14 cellular contexts compared by ENCODE assay signal in genomic region chr5:88952996-88953643, GRCh38.
DNase-seq lines count a peak whose midpoint lies in the region; ATAC-seq and TF ChIP-seq lines count a peak whose summit lies in the region.
"Had no signal": no experiment of that assay in that cellular context is flagged by ENCODE, and none has a peak within 500 bp of the region (broad histone marks: within the 10 kb centered on the region; RNA-seq: fewer than 3 reads in every experiment).

No MANE protein-coding gene starts in this region.

- no peak overlapping the region for H3K18ac ChIP-seq in trophoblast cell (ENCODE audit: low read length)

- H3K4ac ChIP-seq in trophoblast cell (ENCODE audit: low read depth, low read length), result no peak overlapping the region

- H3K36me3 ChIP-seq in OCI-LY7 (ENCODE audit: insufficient read depth, low read length) (no peaks in the 10 kb centered on the region), trophoblast cell (ENCODE audit: control insufficient read depth in 1 of 2, insufficient read depth in 2 of 2, low read length in 2 of 2) (no peaks in the 10 kb centered on the region)
- H3K36me3 ChIP-seq: uterus had no signal

- intact Hi-C loops in OCI-LY7 (cut with micrococcal nuclease; ENCODE audit: unreplicated experiment), result no loop called here

- H4K12ac ChIP-seq in trophoblast cell (ENCODE audit: low read depth, low read length), result no peak overlapping the region

- no peak for TF ChIP-seq CTCF in OCI-LY7 (conservative IDR thresholded peaks at IDR 0.05; ENCODE audit: low read length)
- TF ChIP-seq CTCF in chondrocyte (IDR thresholded peaks at IDR 0.05), result no peak

- no CpG with 5 or more reads among the region's 5 CpGs for WGBS in trophoblast cell (ENCODE audit: extremely low coverage, insufficient coverage, insufficient read length)

- no peak overlapping the region for H2BK12ac ChIP-seq in trophoblast cell (ENCODE audit: low read length)

- H4K20me1 ChIP-seq in OCI-LY7 (ENCODE audit: insufficient read depth, low read length), result no peaks in the 10 kb centered on the region

- H3K4me2 ChIP-seq in OCI-LY7 (ENCODE audit: low read length) (peak overlapping the region; percentile 16; the same call in 1 of the 2 replicates), trophoblast cell (ENCODE audit: low read length) (no peak overlapping the region)

- H3K9me2 ChIP-seq in OCI-LY7 (ENCODE audit: insufficient read depth, low read length), result no peaks in the 10 kb centered on the region

- peaks cover 13% of the 10 kb centered on the region for H3K4me1 ChIP-seq in OCI-LY7 (ENCODE audit: insufficient read depth, low read length, poor library complexity, severe bottlenecking)
- H3K4me1 ChIP-seq in trophoblast cell (ENCODE audit: control insufficient read depth in 1 of 2, insufficient read depth in 2 of 2, low read length in 2 of 2), result no peaks in the 10 kb centered on the region
- H3K4me1 ChIP-seq: uterus had no signal

- DNase-seq in NCI-H146 (lab: John Stamatoyannopoulos, UW) (peak; percentile 64), OCI-LY7 (ENCODE audit: low spot score) (peak; percentile 3), NCI-H774 (lab: John Stamatoyannopoulos, UW) (no peak), trophoblast cell (no peak), chondrocyte (ENCODE audit: low spot score) (no peak)
- DNase-seq in stimulated activated naive B cell treated with anti-CD40 and anti-IgM and Interleukin-4, amounts not matched to agents 10 μg/mL and 1 μg/mL and 100 μg/mL, for 72 hours, result no peak
- DNase-seq: activated CD4-positive, alpha-beta T cell treated with anti-CD3 and anti-CD28 coated beads, Interleukin-2, amount 50 U/mL, for 1 hour; activated T-cell treated with anti-CD3 and anti-CD28 coated beads, Interleukin-2, amount 50 U/mL, for 48 hours; C1 segment of cervical spinal cord; naive thymus-derived CD4-positive, alpha-beta T cell; T-helper 9 cell; uterus had no signal

- H3K4me3 ChIP-seq in OCI-LY7 (ENCODE audit: low read depth, low read length, poor library complexity, severe bottlenecking) (no peak overlapping the region), trophoblast cell (ENCODE audit: low read depth, low read length) (no peak overlapping the region)
- H3K4me3 ChIP-seq: K562, uterus had no signal

- H3K9ac ChIP-seq in trophoblast cell (ENCODE audit: low read length), result no peak overlapping the region

- H2AK5ac ChIP-seq in trophoblast cell (ENCODE audit: low read length), result no peak overlapping the region

- no peak overlapping the region for H2BK5ac ChIP-seq in trophoblast cell (ENCODE audit: low read depth, low read length, poor library complexity)

- no peak overlapping the region for H3K27ac ChIP-seq in OCI-LY7 (ENCODE audit: low read depth, low read length, poor library complexity, severe bottlenecking)
- no peak overlapping the region for H3K27ac ChIP-seq in trophoblast cell (ENCODE audit: low read depth, low read length)

- H3K4me3 Mint-ChIP-seq in stimulated activated naive B cell treated with anti-CD40 and anti-IgM and Interleukin-4, amounts not matched to agents 10 μg/mL and 1 μg/mL and 100 μg/mL, for 72 hours, result no peak overlapping the region
- no peak overlapping the region for H3K4me3 Mint-ChIP-seq in chondrocyte (ENCODE audit: unreplicated experiment)
- H3K4me3 Mint-ChIP-seq: naive thymus-derived CD4-positive, alpha-beta T cell had no signal

- POLR2A ChIA-PET in OCI-LY7 (lab: Charles Lee), result interaction anchor here (0.5 to 0.6 kb wide), 2 partner anchors 68 to 569 kb away, joined by 3 read pairs; no protein-coding TSS in a partner anchor

- H3K4me1 Mint-ChIP-seq in stimulated activated naive B cell treated with anti-CD40 and anti-IgM and Interleukin-4, amounts not matched to agents 10 μg/mL and 1 μg/mL and 100 μg/mL, for 72 hours, result peaks cover 10 to 21% of the 10 kb centered on the region in 2 donors
- H3K4me1 Mint-ChIP-seq in chondrocyte (ENCODE audit: low read depth), result peaks cover 44% of the 10 kb centered on the region
- H3K4me1 Mint-ChIP-seq: naive thymus-derived CD4-positive, alpha-beta T cell had no signal

- H4K91ac ChIP-seq in trophoblast cell (ENCODE audit: low read depth, low read length), result no peak overlapping the region

- H3K23ac ChIP-seq in trophoblast cell (ENCODE audit: low read length), result no peak overlapping the region

- H3K9me3 Mint-ChIP-seq in stimulated activated naive B cell treated with anti-CD40 and anti-IgM and Interleukin-4, amounts not matched to agents 10 μg/mL and 1 μg/mL and 100 μg/mL, for 72 hours, result peaks cover 0 to 2% of the 10 kb centered on the region in 2 donors
- H3K9me3 Mint-ChIP-seq in chondrocyte (ENCODE audit: low read depth), result peaks cover 3% of the 10 kb centered on the region

- no peaks in the 10 kb centered on the region for H3K27me3 Mint-ChIP-seq in stimulated activated naive B cell treated with anti-CD40 and anti-IgM and Interleukin-4, amounts not matched to agents 10 μg/mL and 1 μg/mL and 100 μg/mL, for 72 hours
- H3K27me3 Mint-ChIP-seq in chondrocyte (ENCODE audit: low read depth), result no peaks in the 10 kb centered on the region

- CTCF ChIA-PET in OCI-LY7 (lab: Charles Lee; ENCODE audit: unreplicated experiment), result no interaction called here

- peak overlapping the region; percentile 49 for H3K27ac Mint-ChIP-seq in stimulated activated naive B cell treated with anti-CD40 and anti-IgM and Interleukin-4, amounts not matched to agents 10 μg/mL and 1 μg/mL and 100 μg/mL, for 72 hours
- no peak overlapping the region for H3K27ac Mint-ChIP-seq in chondrocyte (ENCODE audit: unreplicated experiment)
- H3K27ac Mint-ChIP-seq: naive thymus-derived CD4-positive, alpha-beta T cell had no signal

- H3K14ac ChIP-seq in trophoblast cell (ENCODE audit: low read length), result no peak overlapping the region

- H3K79me2 ChIP-seq in OCI-LY7 (ENCODE audit: insufficient read depth, low read depth, low read length) (no peaks in the 10 kb centered on the region), trophoblast cell (ENCODE audit: control insufficient read depth, insufficient read depth, low read length, poor library complexity) (no peaks in the 10 kb centered on the region)

- no peaks in the 10 kb centered on the region for H3K27me3 ChIP-seq in trophoblast cell (ENCODE audit: insufficient read depth, low read length)
- H3K27me3 ChIP-seq: uterus had no signal

- H4K8ac ChIP-seq in trophoblast cell (ENCODE audit: low read depth, low read length), result no peak overlapping the region

- H3K9me3 ChIP-seq in OCI-LY7 (ENCODE audit: low read length) (no peaks in the 10 kb centered on the region), trophoblast cell (ENCODE audit: insufficient read depth, low read depth, low read length) (no peaks in the 10 kb centered on the region)
- H3K9me3 ChIP-seq: uterus had no signal

- no peak overlapping the region for H2AFZ ChIP-seq in OCI-LY7 (ENCODE audit: low read length)
- H2AFZ ChIP-seq in trophoblast cell (ENCODE audit: insufficient read depth, low read length, poor library complexity), result no peak overlapping the region

- H3K36me3 Mint-ChIP-seq in stimulated activated naive B cell treated with anti-CD40 and anti-IgM and Interleukin-4, amounts not matched to agents 10 μg/mL and 1 μg/mL and 100 μg/mL, for 72 hours, result peaks cover 16 to 20% of the 10 kb centered on the region in 2 donors
- peaks cover 2% of the 10 kb centered on the region for H3K36me3 Mint-ChIP-seq in chondrocyte (ENCODE audit: low read depth)
- H3K36me3 Mint-ChIP-seq: naive thymus-derived CD4-positive, alpha-beta T cell had no signal

- no peaks in the 10 kb centered on the region for H3K79me1 ChIP-seq in trophoblast cell (ENCODE audit: low read length)

- peak; percentile 56 for ATAC-seq in GM19395 (IDR thresholded peaks at IDR 0.05; ENCODE audit: unreplicated experiment)
- ATAC-seq in stimulated activated naive B cell treated with anti-CD40 and anti-IgM and Interleukin-4, amounts not matched to agents 10 μg/mL and 1 μg/mL and 100 μg/mL, for 72 hours (replicated peaks), result peak; percentile 73 to 79
- ATAC-seq: naive thymus-derived CD4-positive, alpha-beta T cell had no signal

- no peak overlapping the region for H2BK120ac ChIP-seq in trophoblast cell (ENCODE audit: insufficient read depth, low read length, poor library complexity)

- no TSS peak for BruUV-seq in OCI-LY7 (replicated peaks; lab: Mats Ljungman, UMichigan)

Comparison
In these comparisons a context has a peak if more than half of its experiments do, and no peak if none do; other contexts are left out.
1. DNase-seq: peak in NCI-H146 (single experiment) and OCI-LY7 (single experiment); none in stimulated activated naive B cell treated with anti-CD40 and anti-IgM and Interleukin-4, amounts not matched to agents 10 μg/mL and 1 μg/mL and 100 μg/mL, for 72 hours (single experiment), NCI-H774 (single experiment), trophoblast cell (0 of 2) and chondrocyte (single experiment).